Comparison of ENCODE assay signal across 16 cellular contexts in genomic region chr7:137508437-137509175, GRCh38.
A peak's percentile ranks its signal among the peaks of the same experiment; 100 is the strongest.
DNase-seq lines count a peak whose midpoint lies in the region; ATAC-seq, FAIRE-seq and TF ChIP-seq lines count a peak whose summit lies in the region.
"Had no signal": no experiment of that assay in that cellular context is flagged by ENCODE, and none has a peak within 500 bp of the region (broad histone marks: within the 10 kb centered on the region; RNA-seq: fewer than 3 reads in every experiment).

No MANE protein-coding gene starts in this region.

- H4K91ac ChIP-seq in H1 (replicated peaks; ENCODE audit: insufficient read length, low read length): no peak overlapping the region

- peak; percentile 42 for DNase-seq in BJ (ENCODE audit: low read depth)
- DNase-seq in M059J (ENCODE audit: low read depth): peak; percentile 91
- no peak for DNase-seq in H1 (ENCODE audit: low read depth in 1 of 2, low spot score in 2 of 2)
- DNase-seq in mesothelial cell of epicardium (ENCODE audit: low spot score in 2 of 2, unreplicated experiment in 2 of 2): no peak
- DNase-seq in T-helper 1 cell: no peak
- DNase-seq in Peyer's patch: no peak
- DNase-seq: activated effector memory CD4-positive, alpha-beta T cell treated with Interleukin-2 at 50 U/mL for 16 hours; CD8-positive, alpha-beta memory T cell; cortex of kidney; head of caudate nucleus; NCI-H82; sigmoid colon had no signal

- no peaks in the 10 kb centered on the region for H3K79me1 ChIP-seq in H1 (ENCODE audit: low read depth, low read length)

- H3K9ac ChIP-seq in H1 (replicated peaks in 1 of 4; ENCODE audit: extremely low read depth in 1 of 4, low read depth in 3 of 4, low read length in 3 of 4): no peak overlapping the region

- H3K14ac ChIP-seq in H1 (ENCODE audit: insufficient read length): no peak overlapping the region

- no peak for FAIRE-seq in H1 (lab: Jason Lieb, UNC)
- FAIRE-seq: GM12878 had no signal

- H3K4me3 ChIP-seq in BJ (ENCODE audit: low read depth, low read length) (no peak overlapping the region), H1 (ENCODE audit: extremely low read depth in 1 of 4, insufficient read depth in 2 of 4, low read depth in 3 of 4, low read length in 4 of 4) (no peak overlapping the region), Peyer's patch (no peak overlapping the region)
- H3K4me3 ChIP-seq: GM12878, sigmoid colon had no signal

- H3K9me3 ChIP-seq in H1 (ENCODE audit: insufficient read depth in 2 of 2, low read depth in 1 of 2, low read length in 1 of 2) (no peaks in the 10 kb centered on the region), Peyer's patch (no peaks in the 10 kb centered on the region)
- H3K9me3 ChIP-seq: sigmoid colon had no signal

- no peaks in the 10 kb centered on the region for H3K27me3 ChIP-seq in BJ (ENCODE audit: control insufficient read depth, insufficient read depth, low read length)
- H3K27me3 ChIP-seq in H1 (replicated peaks in 1 of 4; ENCODE audit: control insufficient read depth in 3 of 4, extremely low read depth in 1 of 4, insufficient read depth in 3 of 4, low read length in 3 of 4): no peaks in the 10 kb centered on the region
- H3K27me3 ChIP-seq in Peyer's patch: no peaks in the 10 kb centered on the region
- H3K27me3 ChIP-seq: sigmoid colon had no signal

- WGBS in H1 (ENCODE audit: extremely low coverage in 1 of 2, insufficient coverage in 1 of 2, insufficient read length in 1 of 2, insufficient replicate concordance in 2 of 2, low coverage in 1 of 2, low lambda C conversion rate in 2 of 2, missing lambda C conversion rate in 1 of 2), 2 experiments: 92% methylated on average over 4 of the region's 4 CpGs; no CpG with 5 or more reads in 1 of the 2 experiments

- H2BK15ac ChIP-seq in H1 (ENCODE audit: low read length): no peak overlapping the region

- ATAC-seq in GM18505 (IDR thresholded peaks at IDR 0.05; ENCODE audit: unreplicated experiment) (no peak), GM19035 (IDR thresholded peaks at IDR 0.05; ENCODE audit: unreplicated experiment) (no peak)
- ATAC-seq: GM12878 had no signal

- no peak overlapping the region for H3K4ac ChIP-seq in H1 (replicated peaks; ENCODE audit: insufficient read length, low read depth, low read length)

- H3K23ac ChIP-seq in H1 (ENCODE audit: insufficient read length): no peak overlapping the region

- no peaks in the 10 kb centered on the region for H3K23me2 ChIP-seq in H1 (ENCODE audit: low read depth, low read length)

- H2AK5ac ChIP-seq in H1 (ENCODE audit: low read depth, low read length): no peak overlapping the region

- H3K4me1 Mint-ChIP-seq in mesothelial cell of epicardium: peaks cover 34% of the 10 kb centered on the region
- H3K4me1 Mint-ChIP-seq: CD8-positive, alpha-beta memory T cell had no signal

- H2BK5ac ChIP-seq in H1 (ENCODE audit: low read depth, low read length): no peak overlapping the region

- H3K9me3 Mint-ChIP-seq in mesothelial cell of epicardium: peaks cover 6% of the 10 kb centered on the region

- H3K4me2 ChIP-seq in H1 (ENCODE audit: insufficient read depth in 1 of 2, low read depth in 2 of 2, low read length in 2 of 2): no peak overlapping the region

- TF ChIP-seq POLR2A in H1 (IDR thresholded peaks at IDR 0.05; ENCODE audit: control extremely low read depth in 1 of 2, low read depth in 2 of 2, low read length in 2 of 2): no peak
- no peak for TF ChIP-seq POLR2A in GM18505 (IDR thresholded peaks at IDR 0.05; ENCODE audit: borderline replicate concordance, extremely low read depth, insufficient read depth, insufficient read length)
- TF ChIP-seq POLR2A in Peyer's patch (IDR thresholded peaks at IDR 0.05): no peak

- POLR2A ChIA-PET in BJ (lab: Charles Lee): no interaction called here
- POLR2A ChIA-PET in H1 (lab: Charles Lee; ENCODE audit: partially characterized antibody): no interaction called here

- H3K36me3 ChIP-seq in BJ (ENCODE audit: control insufficient read depth, insufficient read depth, low read length) (no peaks in the 10 kb centered on the region), H1 (ENCODE audit: control insufficient read depth in 2 of 4, insufficient read depth in 4 of 4, low read length in 3 of 4) (no peaks in the 10 kb centered on the region), Peyer's patch (no peaks in the 10 kb centered on the region)
- H3K36me3 ChIP-seq: sigmoid colon had no signal

- no peak overlapping the region for H3K18ac ChIP-seq in H1 (ENCODE audit: extremely low read depth, low read length)

- no peak overlapping the region for H2BK20ac ChIP-seq in H1 (ENCODE audit: low read length)

- no peak for TF ChIP-seq CTCF in BJ (IDR thresholded peaks at IDR 0.05; ENCODE audit: insufficient read depth, low read depth, low read length)
- TF ChIP-seq CTCF in H1 (IDR thresholded peaks at IDR 0.05; ENCODE audit: control extremely low read depth in 1 of 3, insufficient read depth in 1 of 3, low read depth in 1 of 3, low read length in 3 of 3): no peak
- TF ChIP-seq CTCF in mesothelial cell of epicardium (IDR thresholded peaks at IDR 0.05; ENCODE audit: unreplicated experiment): no peak
- TF ChIP-seq CTCF in Peyer's patch (IDR thresholded peaks at IDR 0.05): no peak

- H3K4me1 ChIP-seq in H1 (replicated peaks in 1 of 4; ENCODE audit: control insufficient read depth in 3 of 4, insufficient read depth in 4 of 4, low read length in 3 of 4): peaks cover 0 to 2% (median 0%) of the 10 kb centered on the region in 4 experiments; a peak in 1 of 7 replicates
- H3K4me1 ChIP-seq in Peyer's patch: no peaks in the 10 kb centered on the region

- H4K20me1 ChIP-seq in H1 (replicated peaks in 1 of 2; ENCODE audit: control insufficient read depth in 1 of 2, insufficient read depth in 2 of 2, low read length in 2 of 2): no peaks in the 10 kb centered on the region

- no peak for TF ChIP-seq RAD21 in H1 (IDR thresholded peaks at IDR 0.05 in 1 of 2, conservative IDR thresholded peaks at IDR 0.05 in 1 of 2; ENCODE audit: low read depth in 2 of 2, low read length in 2 of 2)

- no peak for TF ChIP-seq EP300 in H1 (IDR thresholded peaks at IDR 0.05; ENCODE audit: borderline replicate concordance in 1 of 2, low read depth in 2 of 2, low read length in 2 of 2)

- CTCF ChIA-PET in BJ (lab: Yijun Ruan, JAX) (no interaction called here), H1 (lab: Charles Lee; ENCODE audit: partially characterized antibody) (no interaction called here)

- no peak overlapping the region for H2BK12ac ChIP-seq in H1 (ENCODE audit: low read depth, low read length)

- no peak overlapping the region; the same call in 1 of the 2 replicates for H4K8ac ChIP-seq in H1 (ENCODE audit: extremely low read depth, insufficient read depth, low read length)

- no peaks in the 10 kb centered on the region for H3K36me3 Mint-ChIP-seq in mesothelial cell of epicardium
- H3K36me3 Mint-ChIP-seq: CD8-positive, alpha-beta memory T cell had no signal

- peaks cover 2% of the 10 kb centered on the region for H3K27me3 Mint-ChIP-seq in mesothelial cell of epicardium (ENCODE audit: low read depth)
- H3K27me3 Mint-ChIP-seq: CD8-positive, alpha-beta memory T cell had no signal

- no peak overlapping the region for H4K5ac ChIP-seq in H1 (ENCODE audit: insufficient read length, low read depth, low read length)

- H3K79me2 ChIP-seq in H1 (ENCODE audit: control insufficient read depth in 1 of 2, insufficient read depth in 2 of 2, low read length in 2 of 2): no peaks in the 10 kb centered on the region

- peak overlapping the region; percentile 88 for H3K27ac Mint-ChIP-seq in mesothelial cell of epicardium
- H3K27ac Mint-ChIP-seq: CD8-positive, alpha-beta memory T cell had no signal

- no peak overlapping the region for H3K4me3 Mint-ChIP-seq in mesothelial cell of epicardium
- H3K4me3 Mint-ChIP-seq: CD8-positive, alpha-beta memory T cell had no signal

- no peak overlapping the region for H2AFZ ChIP-seq in H1 (ENCODE audit: low read length)

- H3K27ac ChIP-seq in H1 (ENCODE audit: low read depth, low read length): no peak overlapping the region
- H3K27ac ChIP-seq in Peyer's patch: no peak overlapping the region
- H3K27ac ChIP-seq: HL-60 had no signal

- H2BK120ac ChIP-seq in H1 (replicated peaks; ENCODE audit: low read depth, low read length): no peak overlapping the region

- H3K56ac ChIP-seq in H1 (replicated peaks; ENCODE audit: insufficient read length, low read depth, low read length): no peak overlapping the region

TF ChIP-seq in H1, 55 proteins besides CTCF, POLR2A, EP300 and RAD21:
- TF ChIP-seq PHF8 (conservative IDR thresholded peaks at IDR 0.05; ENCODE audit: low read depth, low read length) (no peak), CHD2 (IDR thresholded peaks at IDR 0.05; ENCODE audit: low read length) (no peak), GTF2F1 (IDR thresholded peaks at IDR 0.05; ENCODE audit: borderline replicate concordance, low read depth, low read length) (no peak), ASH2L (IDR thresholded peaks at IDR 0.05; ENCODE audit: low read length) (no peak), JUN (IDR thresholded peaks at IDR 0.05; ENCODE audit: low read depth, low read length) (0 out of 2 replicates have a peak, but pooled peaks have one; percentile 7)

Comparison
In these comparisons a context has a peak if more than half of its experiments do, and no peak if none do; other contexts are left out.
1. DNase-seq: peak in BJ (single experiment) and M059J (single experiment); none in H1 (0 of 2), mesothelial cell of epicardium (0 of 2), T-helper 1 cell (0 of 5) and Peyer's patch (0 of 3).